22 cellular contexts compared by ENCODE assay signal in genomic region chr5:93609756-93610155, GRCh38. TPM values are rescaled to one million over a fixed set of nuclear protein-coding genes. Genes with fewer than 3 reads are reported as not detected.
"Had no signal": no experiment of that assay in that cellular context is flagged by ENCODE, and none has a peak within 500 bp of the region (broad histone marks: within the 10 kb centered on the region; RNA-seq: fewer than 3 reads in every experiment).

No MANE protein-coding gene starts in this region.

- DNase-seq: colonic mucosa; effector CD8-positive, alpha-beta T cell; endodermal cell; foreskin fibroblast; gastrocnemius medialis; head of caudate nucleus; natural killer cell; psoas muscle; right lobe of liver; stimulated activated CD4-positive, alpha-beta T cell treated with anti-CD3 and anti-CD28 coated beads, Interleukin-12 subunit alpha, Interleukin-12 subunit beta, amount 100 ng/mL, for 4 hours; stimulated activated CD4-positive, alpha-beta T cell treated with anti-CD3 and anti-CD28 coated beads, Interleukin-1b, Interleukin-23, amount 100 ng/mL, for 48 hours; stimulated activated CD4-positive, alpha-beta T cell treated with anti-CD3 and anti-CD28 coated beads, Interleukin-4, amount 100 ng/mL, for 1 hour; stimulated activated CD8-positive, alpha-beta memory T cell treated with anti-CD3 and anti-CD28 coated beads, Interleukin-4, amount 100 ng/mL, for 48 hours; stimulated activated naive CD4-positive, alpha-beta T cell; stimulated activated naive CD8-positive, alpha-beta T cell treated with anti-CD3 and anti-CD28 coated beads, Interleukin-15, amount 100 ng/mL, for 72 hours; transverse colon; upper lobe of right lung; uterus had no signal

- H3K4me3 Mint-ChIP-seq: dendritic cell treated with granulocyte-macrophage colony-stimulating factor and Interleukin-4, amounts not matched to agents 40 ng/mL and 50 ng/mL, for 4 days; endodermal cell; memory B cell; natural killer cell; stimulated activated naive CD8-positive, alpha-beta T cell treated with anti-CD3 and anti-CD28 coated beads, Interleukin-15, amount 100 ng/mL, for 72 hours had no signal

- H3K27ac Mint-ChIP-seq: dendritic cell treated with granulocyte-macrophage colony-stimulating factor and Interleukin-4, amounts not matched to agents 40 ng/mL and 50 ng/mL, for 4 days; endodermal cell; memory B cell; natural killer cell; stimulated activated naive CD8-positive, alpha-beta T cell treated with anti-CD3 and anti-CD28 coated beads, Interleukin-15, amount 100 ng/mL, for 72 hours had no signal

- H3K9me3 Mint-ChIP-seq: dendritic cell treated with granulocyte-macrophage colony-stimulating factor and Interleukin-4, amounts not matched to agents 40 ng/mL and 50 ng/mL, for 4 days; endodermal cell; natural killer cell; stimulated activated naive CD8-positive, alpha-beta T cell treated with anti-CD3 and anti-CD28 coated beads, Interleukin-15, amount 100 ng/mL, for 72 hours had no signal

- H3K36me3 Mint-ChIP-seq: memory B cell had no signal

- FAIRE-seq: keratinocyte had no signal

RNA-seq across cellular contexts. Expression of gene NR2F1, which starts 26.7 kb away (rescaled TPM):
- total RNA-seq: natural killer cell had no signal
- polyA plus RNA-seq: keratinocyte had no signal

RNA-seq across cellular contexts. Expression of gene NR2F1-AS1, which starts 28.7 kb away (rescaled TPM):
- total RNA-seq: mononuclear cell, natural killer cell had no signal
